ENCODE assay signal across 1 cellular context in the genomic region with DNA sequence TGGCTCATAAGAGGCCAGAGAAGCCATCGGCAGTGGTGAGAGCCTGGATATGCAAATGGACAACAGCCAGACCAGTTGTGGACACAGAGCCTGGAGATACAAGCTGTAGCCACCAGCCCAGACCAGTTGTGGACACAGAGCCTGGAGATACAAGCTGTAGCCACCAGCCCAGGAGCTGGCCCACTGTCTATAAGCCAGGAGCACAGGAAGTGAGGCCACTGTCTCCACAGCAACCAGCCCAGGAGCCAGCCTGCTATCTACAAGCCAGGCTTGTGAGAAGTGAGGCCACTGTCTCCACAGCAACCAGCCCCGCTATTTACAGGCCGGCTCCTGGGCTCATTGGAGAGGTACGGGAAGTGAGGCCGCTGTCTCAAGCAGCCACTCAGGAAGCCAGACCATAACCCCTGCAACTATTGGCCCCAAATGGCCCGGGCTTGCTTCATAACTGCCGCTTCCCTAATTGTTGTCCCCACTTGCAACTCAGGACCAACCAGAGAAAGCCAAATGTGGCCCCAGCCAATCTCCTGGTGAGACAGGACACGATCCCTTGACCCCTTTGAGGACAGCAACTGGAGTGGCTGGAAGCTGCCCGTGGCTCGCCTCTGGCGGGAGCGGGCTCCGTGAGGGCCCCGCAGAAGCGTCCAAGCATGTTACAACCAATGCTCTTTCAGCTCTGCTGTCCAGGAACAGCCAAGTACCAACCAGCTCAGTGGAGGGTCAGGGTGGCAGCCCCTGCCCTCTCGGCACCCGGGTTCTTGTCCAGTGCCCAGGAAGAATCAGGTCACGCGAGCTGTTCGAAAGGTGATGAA.
TF ChIP-seq lines count a peak whose summit lies in the region.

No MANE protein-coding gene starts in this region.

TF ChIP-seq in HepG2, 621 proteins besides CTCF, POLR2A, EP300 and RAD21 (continued from another document and continues in another):
- TF ChIP-seq, protein P1, sequence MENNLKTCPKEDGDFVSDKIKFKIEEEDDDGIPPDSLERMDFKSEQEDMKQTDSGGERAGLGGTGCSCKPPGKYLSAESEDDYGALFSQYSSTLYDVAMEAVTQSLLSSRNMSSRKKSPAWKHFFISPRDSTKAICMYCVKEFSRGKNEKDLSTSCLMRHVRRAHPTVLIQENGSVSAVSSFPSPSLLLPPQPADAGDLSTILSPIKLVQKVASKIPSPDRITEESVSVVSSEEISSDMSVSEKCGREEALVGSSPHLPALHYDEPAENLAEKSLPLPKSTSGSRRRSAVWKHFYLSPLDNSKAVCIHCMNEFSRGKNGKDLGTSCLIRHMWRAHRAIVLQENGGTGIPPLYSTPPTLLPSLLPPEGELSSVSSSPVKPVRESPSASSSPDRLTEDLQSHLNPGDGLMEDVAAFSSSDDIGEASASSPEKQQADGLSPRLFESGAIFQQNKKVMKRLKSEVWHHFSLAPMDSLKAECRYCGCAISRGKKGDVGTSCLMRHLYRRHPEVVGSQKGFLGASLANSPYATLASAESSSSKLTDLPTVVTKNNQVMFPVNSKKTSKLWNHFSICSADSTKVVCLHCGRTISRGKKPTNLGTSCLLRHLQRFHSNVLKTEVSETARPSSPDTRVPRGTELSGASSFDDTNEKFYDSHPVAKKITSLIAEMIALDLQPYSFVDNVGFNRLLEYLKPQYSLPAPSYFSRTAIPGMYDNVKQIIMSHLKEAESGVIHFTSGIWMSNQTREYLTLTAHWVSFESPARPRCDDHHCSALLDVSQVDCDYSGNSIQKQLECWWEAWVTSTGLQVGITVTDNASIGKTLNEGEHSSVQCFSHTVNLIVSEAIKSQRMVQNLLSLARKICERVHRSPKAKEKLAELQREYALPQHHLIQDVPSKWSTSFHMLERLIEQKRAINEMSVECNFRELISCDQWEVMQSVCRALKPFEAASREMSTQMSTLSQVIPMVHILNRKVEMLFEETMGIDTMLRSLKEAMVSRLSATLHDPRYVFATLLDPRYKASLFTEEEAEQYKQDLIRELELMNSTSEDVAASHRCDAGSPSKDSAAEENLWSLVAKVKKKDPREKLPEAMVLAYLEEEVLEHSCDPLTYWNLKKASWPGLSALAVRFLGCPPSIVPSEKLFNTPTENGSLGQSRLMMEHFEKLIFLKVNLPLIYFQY (CRISPR knock-in tag; IDR thresholded peaks at IDR 0.05; ENCODE audit: borderline replicate concordance): no peak
- TF ChIP-seq, protein P2, sequence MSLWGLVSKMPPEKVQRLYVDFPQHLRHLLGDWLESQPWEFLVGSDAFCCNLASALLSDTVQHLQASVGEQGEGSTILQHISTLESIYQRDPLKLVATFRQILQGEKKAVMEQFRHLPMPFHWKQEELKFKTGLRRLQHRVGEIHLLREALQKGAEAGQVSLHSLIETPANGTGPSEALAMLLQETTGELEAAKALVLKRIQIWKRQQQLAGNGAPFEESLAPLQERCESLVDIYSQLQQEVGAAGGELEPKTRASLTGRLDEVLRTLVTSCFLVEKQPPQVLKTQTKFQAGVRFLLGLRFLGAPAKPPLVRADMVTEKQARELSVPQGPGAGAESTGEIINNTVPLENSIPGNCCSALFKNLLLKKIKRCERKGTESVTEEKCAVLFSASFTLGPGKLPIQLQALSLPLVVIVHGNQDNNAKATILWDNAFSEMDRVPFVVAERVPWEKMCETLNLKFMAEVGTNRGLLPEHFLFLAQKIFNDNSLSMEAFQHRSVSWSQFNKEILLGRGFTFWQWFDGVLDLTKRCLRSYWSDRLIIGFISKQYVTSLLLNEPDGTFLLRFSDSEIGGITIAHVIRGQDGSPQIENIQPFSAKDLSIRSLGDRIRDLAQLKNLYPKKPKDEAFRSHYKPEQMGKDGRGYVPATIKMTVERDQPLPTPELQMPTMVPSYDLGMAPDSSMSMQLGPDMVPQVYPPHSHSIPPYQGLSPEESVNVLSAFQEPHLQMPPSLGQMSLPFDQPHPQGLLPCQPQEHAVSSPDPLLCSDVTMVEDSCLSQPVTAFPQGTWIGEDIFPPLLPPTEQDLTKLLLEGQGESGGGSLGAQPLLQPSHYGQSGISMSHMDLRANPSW (CRISPR knock-in tag; IDR thresholded peaks at IDR 0.05; ENCODE audit: borderline replicate concordance): no peak
- TF ChIP-seq ZNF7 (CRISPR knock-in tag; IDR thresholded peaks at IDR 0.05) (no peak), ARNT2 (CRISPR knock-in tag; IDR thresholded peaks at IDR 0.05; ENCODE audit: low read depth) (no peak), ZNF788 (CRISPR knock-in tag; IDR thresholded peaks at IDR 0.05; ENCODE audit: borderline replicate concordance) (no peak), KMT2B (CRISPR knock-in tag; IDR thresholded peaks at IDR 0.05) (no peak), PRMT3 (CRISPR knock-in tag; IDR thresholded peaks at IDR 0.05; ENCODE audit: borderline replicate concordance, low read depth) (no peak), MAFK (conservative IDR thresholded peaks at IDR 0.05 in 1 of 2, IDR thresholded peaks at IDR 0.05 in 1 of 2; ENCODE audit: low read length in 2 of 2) (no peak), ADNP (CRISPR knock-in tag; IDR thresholded peaks at IDR 0.05) (no peak), SNRNP70 (IDR thresholded peaks at IDR 0.05; ENCODE audit: low read depth, low read length) (no peak), ZNF781 (CRISPR knock-in tag; IDR thresholded peaks at IDR 0.05; ENCODE audit: borderline replicate concordance, not compliant biosample characterization) (no peak), ZNF75D (CRISPR knock-in tag; IDR thresholded peaks at IDR 0.05; ENCODE audit: borderline replicate concordance) (no peak), ZNF34 (CRISPR knock-in tag; IDR thresholded peaks at IDR 0.05; ENCODE audit: borderline replicate concordance) (no peak), ZNF615 (CRISPR knock-in tag; IDR thresholded peaks at IDR 0.05; ENCODE audit: borderline replicate concordance) (no peak), KDM3A (CRISPR knock-in tag; IDR thresholded peaks at IDR 0.05; ENCODE audit: low read depth) (no peak), ZNF383 (CRISPR knock-in tag; IDR thresholded peaks at IDR 0.05; ENCODE audit: borderline replicate concordance) (no peak), ZNF878 (CRISPR knock-in tag; IDR thresholded peaks at IDR 0.05) (no peak), RFX1 (IDR thresholded peaks at IDR 0.05) (peak; percentile 86), FOXP1 (IDR thresholded peaks at IDR 0.05) (no peak), FOXP1 (CRISPR knock-in tag; IDR thresholded peaks at IDR 0.05) (no peak), RNF2 (conservative IDR thresholded peaks at IDR 0.05; ENCODE audit: low read depth) (no peak), SMARCC2 (IDR thresholded peaks at IDR 0.05) (no peak), ZNF558 (CRISPR knock-in tag; IDR thresholded peaks at IDR 0.05; ENCODE audit: borderline replicate concordance) (no peak), ZFAT (CRISPR knock-in tag; conservative IDR thresholded peaks at IDR 0.05) (no peak), CEBPG (CRISPR knock-in tag; IDR thresholded peaks at IDR 0.05) (no peak), NCOR1 (IDR thresholded peaks at IDR 0.05; ENCODE audit: borderline replicate concordance, low read length) (no peak), ZNF790 (CRISPR knock-in tag; IDR thresholded peaks at IDR 0.05; ENCODE audit: borderline replicate concordance) (no peak), ZBTB7B (CRISPR knock-in tag; IDR thresholded peaks at IDR 0.05) (no peak)
- TF ChIP-seq, protein P3, sequence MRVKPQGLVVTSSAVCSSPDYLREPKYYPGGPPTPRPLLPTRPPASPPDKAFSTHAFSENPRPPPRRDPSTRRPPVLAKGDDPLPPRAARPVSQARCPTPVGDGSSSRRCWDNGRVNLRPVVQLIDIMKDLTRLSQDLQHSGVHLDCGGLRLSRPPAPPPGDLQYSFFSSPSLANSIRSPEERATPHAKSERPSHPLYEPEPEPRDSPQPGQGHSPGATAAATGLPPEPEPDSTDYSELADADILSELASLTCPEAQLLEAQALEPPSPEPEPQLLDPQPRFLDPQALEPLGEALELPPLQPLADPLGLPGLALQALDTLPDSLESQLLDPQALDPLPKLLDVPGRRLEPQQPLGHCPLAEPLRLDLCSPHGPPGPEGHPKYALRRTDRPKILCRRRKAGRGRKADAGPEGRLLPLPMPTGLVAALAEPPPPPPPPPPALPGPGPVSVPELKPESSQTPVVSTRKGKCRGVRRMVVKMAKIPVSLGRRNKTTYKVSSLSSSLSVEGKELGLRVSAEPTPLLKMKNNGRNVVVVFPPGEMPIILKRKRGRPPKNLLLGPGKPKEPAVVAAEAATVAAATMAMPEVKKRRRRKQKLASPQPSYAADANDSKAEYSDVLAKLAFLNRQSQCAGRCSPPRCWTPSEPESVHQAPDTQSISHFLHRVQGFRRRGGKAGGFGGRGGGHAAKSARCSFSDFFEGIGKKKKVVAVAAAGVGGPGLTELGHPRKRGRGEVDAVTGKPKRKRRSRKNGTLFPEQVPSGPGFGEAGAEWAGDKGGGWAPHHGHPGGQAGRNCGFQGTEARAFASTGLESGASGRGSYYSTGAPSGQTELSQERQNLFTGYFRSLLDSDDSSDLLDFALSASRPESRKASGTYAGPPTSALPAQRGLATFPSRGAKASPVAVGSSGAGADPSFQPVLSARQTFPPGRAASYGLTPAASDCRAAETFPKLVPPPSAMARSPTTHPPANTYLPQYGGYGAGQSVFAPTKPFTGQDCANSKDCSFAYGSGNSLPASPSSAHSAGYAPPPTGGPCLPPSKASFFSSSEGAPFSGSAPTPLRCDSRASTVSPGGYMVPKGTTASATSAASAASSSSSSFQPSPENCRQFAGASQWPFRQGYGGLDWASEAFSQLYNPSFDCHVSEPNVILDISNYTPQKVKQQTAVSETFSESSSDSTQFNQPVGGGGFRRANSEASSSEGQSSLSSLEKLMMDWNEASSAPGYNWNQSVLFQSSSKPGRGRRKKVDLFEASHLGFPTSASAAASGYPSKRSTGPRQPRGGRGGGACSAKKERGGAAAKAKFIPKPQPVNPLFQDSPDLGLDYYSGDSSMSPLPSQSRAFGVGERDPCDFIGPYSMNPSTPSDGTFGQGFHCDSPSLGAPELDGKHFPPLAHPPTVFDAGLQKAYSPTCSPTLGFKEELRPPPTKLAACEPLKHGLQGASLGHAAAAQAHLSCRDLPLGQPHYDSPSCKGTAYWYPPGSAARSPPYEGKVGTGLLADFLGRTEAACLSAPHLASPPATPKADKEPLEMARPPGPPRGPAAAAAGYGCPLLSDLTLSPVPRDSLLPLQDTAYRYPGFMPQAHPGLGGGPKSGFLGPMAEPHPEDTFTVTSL (CRISPR knock-in tag; IDR thresholded peaks at IDR 0.05; ENCODE audit: borderline replicate concordance): no peak
- TF ChIP-seq, protein P4, sequence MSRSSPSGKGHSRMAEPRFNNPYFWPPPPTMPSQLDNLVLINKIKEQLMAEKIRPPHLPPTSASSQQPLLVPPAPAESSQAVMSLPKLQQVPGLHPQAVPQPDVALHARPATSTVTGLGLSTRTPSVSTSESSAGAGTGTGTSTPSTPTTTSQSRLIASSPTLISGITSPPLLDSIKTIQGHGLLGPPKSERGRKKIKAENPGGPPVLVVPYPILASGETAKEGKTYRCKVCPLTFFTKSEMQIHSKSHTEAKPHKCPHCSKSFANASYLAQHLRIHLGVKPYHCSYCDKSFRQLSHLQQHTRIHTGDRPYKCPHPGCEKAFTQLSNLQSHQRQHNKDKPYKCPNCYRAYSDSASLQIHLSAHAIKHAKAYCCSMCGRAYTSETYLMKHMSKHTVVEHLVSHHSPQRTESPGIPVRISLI (CRISPR knock-in tag; IDR thresholded peaks at IDR 0.05; ENCODE audit: borderline replicate concordance): no peak
- TF ChIP-seq, protein P5, sequence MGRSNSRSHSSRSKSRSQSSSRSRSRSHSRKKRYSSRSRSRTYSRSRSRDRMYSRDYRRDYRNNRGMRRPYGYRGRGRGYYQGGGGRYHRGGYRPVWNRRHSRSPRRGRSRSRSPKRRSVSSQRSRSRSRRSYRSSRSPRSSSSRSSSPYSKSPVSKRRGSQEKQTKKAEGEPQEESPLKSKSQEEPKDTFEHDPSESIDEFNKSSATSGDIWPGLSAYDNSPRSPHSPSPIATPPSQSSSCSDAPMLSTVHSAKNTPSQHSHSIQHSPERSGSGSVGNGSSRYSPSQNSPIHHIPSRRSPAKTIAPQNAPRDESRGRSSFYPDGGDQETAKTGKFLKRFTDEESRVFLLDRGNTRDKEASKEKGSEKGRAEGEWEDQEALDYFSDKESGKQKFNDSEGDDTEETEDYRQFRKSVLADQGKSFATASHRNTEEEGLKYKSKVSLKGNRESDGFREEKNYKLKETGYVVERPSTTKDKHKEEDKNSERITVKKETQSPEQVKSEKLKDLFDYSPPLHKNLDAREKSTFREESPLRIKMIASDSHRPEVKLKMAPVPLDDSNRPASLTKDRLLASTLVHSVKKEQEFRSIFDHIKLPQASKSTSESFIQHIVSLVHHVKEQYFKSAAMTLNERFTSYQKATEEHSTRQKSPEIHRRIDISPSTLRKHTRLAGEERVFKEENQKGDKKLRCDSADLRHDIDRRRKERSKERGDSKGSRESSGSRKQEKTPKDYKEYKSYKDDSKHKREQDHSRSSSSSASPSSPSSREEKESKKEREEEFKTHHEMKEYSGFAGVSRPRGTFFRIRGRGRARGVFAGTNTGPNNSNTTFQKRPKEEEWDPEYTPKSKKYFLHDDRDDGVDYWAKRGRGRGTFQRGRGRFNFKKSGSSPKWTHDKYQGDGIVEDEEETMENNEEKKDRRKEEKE (IDR thresholded peaks at IDR 0.05): no peak
- TF ChIP-seq, protein P6, sequence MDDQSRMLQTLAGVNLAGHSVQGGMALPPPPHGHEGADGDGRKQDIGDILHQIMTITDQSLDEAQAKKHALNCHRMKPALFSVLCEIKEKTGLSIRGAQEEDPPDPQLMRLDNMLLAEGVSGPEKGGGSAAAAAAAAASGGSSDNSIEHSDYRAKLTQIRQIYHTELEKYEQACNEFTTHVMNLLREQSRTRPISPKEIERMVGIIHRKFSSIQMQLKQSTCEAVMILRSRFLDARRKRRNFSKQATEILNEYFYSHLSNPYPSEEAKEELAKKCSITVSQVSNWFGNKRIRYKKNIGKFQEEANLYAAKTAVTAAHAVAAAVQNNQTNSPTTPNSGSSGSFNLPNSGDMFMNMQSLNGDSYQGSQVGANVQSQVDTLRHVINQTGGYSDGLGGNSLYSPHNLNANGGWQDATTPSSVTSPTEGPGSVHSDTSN (CRISPR knock-in tag; IDR thresholded peaks at IDR 0.05; ENCODE audit: borderline replicate concordance): no peak
- TF ChIP-seq, protein P7, sequence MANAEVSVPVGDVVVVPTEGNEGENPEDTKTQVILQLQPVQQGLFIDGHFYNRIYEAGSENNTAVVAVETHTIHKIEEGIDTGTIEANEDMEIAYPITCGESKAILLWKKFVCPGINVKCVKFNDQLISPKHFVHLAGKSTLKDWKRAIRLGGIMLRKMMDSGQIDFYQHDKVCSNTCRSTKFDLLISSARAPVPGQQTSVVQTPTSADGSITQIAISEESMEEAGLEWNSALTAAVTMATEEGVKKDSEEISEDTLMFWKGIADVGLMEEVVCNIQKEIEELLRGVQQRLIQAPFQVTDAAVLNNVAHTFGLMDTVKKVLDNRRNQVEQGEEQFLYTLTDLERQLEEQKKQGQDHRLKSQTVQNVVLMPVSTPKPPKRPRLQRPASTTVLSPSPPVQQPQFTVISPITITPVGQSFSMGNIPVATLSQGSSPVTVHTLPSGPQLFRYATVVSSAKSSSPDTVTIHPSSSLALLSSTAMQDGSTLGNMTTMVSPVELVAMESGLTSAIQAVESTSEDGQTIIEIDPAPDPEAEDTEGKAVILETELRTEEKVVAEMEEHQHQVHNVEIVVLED (CRISPR knock-in tag; IDR thresholded peaks at IDR 0.05; ENCODE audit: borderline replicate concordance): no peak; the same call in 1 of the 2 replicates
- TF ChIP-seq, protein P8, sequence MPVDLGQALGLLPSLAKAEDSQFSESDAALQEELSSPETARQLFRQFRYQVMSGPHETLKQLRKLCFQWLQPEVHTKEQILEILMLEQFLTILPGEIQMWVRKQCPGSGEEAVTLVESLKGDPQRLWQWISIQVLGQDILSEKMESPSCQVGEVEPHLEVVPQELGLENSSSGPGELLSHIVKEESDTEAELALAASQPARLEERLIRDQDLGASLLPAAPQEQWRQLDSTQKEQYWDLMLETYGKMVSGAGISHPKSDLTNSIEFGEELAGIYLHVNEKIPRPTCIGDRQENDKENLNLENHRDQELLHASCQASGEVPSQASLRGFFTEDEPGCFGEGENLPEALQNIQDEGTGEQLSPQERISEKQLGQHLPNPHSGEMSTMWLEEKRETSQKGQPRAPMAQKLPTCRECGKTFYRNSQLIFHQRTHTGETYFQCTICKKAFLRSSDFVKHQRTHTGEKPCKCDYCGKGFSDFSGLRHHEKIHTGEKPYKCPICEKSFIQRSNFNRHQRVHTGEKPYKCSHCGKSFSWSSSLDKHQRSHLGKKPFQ (CRISPR knock-in tag; IDR thresholded peaks at IDR 0.05; ENCODE audit: insufficient replicate concordance): no peak
